12 cellular contexts compared by ENCODE assay signal in genomic region chr4:44583393-44583792, GRCh38.
DNase-seq lines count a peak whose midpoint lies in the region; ATAC-seq and TF ChIP-seq lines count a peak whose summit lies in the region.
"Had no signal": no experiment of that assay in that cellular context is flagged by ENCODE, and none has a peak within 500 bp of the region (broad histone marks: within the 10 kb centered on the region; RNA-seq: fewer than 3 reads in every experiment).

No MANE protein-coding gene starts in this region.

- POLR2A ChIA-PET in MCF 10A (lab: Yijun Ruan, JAX): no interaction called here

- no peak overlapping the region for H3K27ac Mint-ChIP-seq in MCF 10A (ENCODE audit: low read depth, unreplicated experiment)

- no peak for TF ChIP-seq POLR2A in breast epithelium (IDR thresholded peaks at IDR 0.05)

- H3K27ac ChIP-seq in breast epithelium (no peak overlapping the region), WERI-Rb-1 (no peak overlapping the region)
- H3K27ac ChIP-seq: BLaER1 had no signal

- TF ChIP-seq CTCF in MCF 10A (IDR thresholded peaks at IDR 0.05; ENCODE audit: unreplicated experiment): peak; percentile 21
- no peak for TF ChIP-seq CTCF in breast epithelium (IDR thresholded peaks at IDR 0.05)
- TF ChIP-seq CTCF in WERI-Rb-1 (IDR thresholded peaks at IDR 0.05; ENCODE audit: low read depth, low read length): peak; percentile 36

- H3K27me3 ChIP-seq in breast epithelium (no peaks in the 10 kb centered on the region), WERI-Rb-1 (ENCODE audit: insufficient read depth, low read depth, severe bottlenecking) (no peaks in the 10 kb centered on the region)
- H3K27me3 ChIP-seq: BLaER1 had no signal

- H3K9me3 ChIP-seq in breast epithelium (peaks cover 0 to 19% of the 10 kb centered on the region in 2 donors), WERI-Rb-1 (ENCODE audit: severe bottlenecking) (no peaks in the 10 kb centered on the region)
- H3K9me3 ChIP-seq: BLaER1 had no signal

- no peak overlapping the region for H3K4me3 Mint-ChIP-seq in MCF 10A (ENCODE audit: unreplicated experiment)

- no peak for ATAC-seq in GM18909 (IDR thresholded peaks at IDR 0.05; ENCODE audit: poor library complexity, unreplicated experiment)

- peak; percentile 24 for DNase-seq in MCF 10A (ENCODE audit: unreplicated experiment)
- DNase-seq in breast epithelium (ENCODE audit: low spot score in 2 of 2): no peak
- peak; percentile 17 for DNase-seq in Jurkat, Clone E6-1 (ENCODE audit: low read depth, low spot score)
- DNase-seq in WERI-Rb-1: no peak
- no peak for DNase-seq in NCI-H226
- no peak for DNase-seq in hypothalamus (lab: John Stamatoyannopoulos, UW)
- DNase-seq in activated effector memory CD4-positive, alpha-beta T cell treated with anti-CD3 and anti-CD28 coated beads, Interleukin-2, amount 50 U/mL, for 16 hours: no peak
- DNase-seq: activated CD4-positive, alpha-beta T cell treated with anti-CD3 and anti-CD28 coated beads for 48 hours; activated naive CD4-positive, alpha-beta T cell treated with anti-CD3 and anti-CD28 coated beads, Interleukin-2, amount 50 U/mL, for 16 hours; midbrain had no signal

- H3K36me3 ChIP-seq in breast epithelium: no peaks in the 10 kb centered on the region
- H3K36me3 ChIP-seq in WERI-Rb-1: no peaks in the 10 kb centered on the region
- H3K36me3 ChIP-seq: BLaER1 had no signal

- H3K4me1 Mint-ChIP-seq in MCF 10A (ENCODE audit: insufficient read depth, unreplicated experiment): no peaks in the 10 kb centered on the region

- CTCF ChIA-PET in MCF 10A (lab: Yijun Ruan, JAX): interaction anchor here (0.6 to 1.0 kb wide), 7 partner anchors 12 to 475 kb away, joined by 3 to 7 read pairs (median 3); no protein-coding TSS in a partner anchor

- H3K27me3 Mint-ChIP-seq in MCF 10A (ENCODE audit: insufficient read depth, unreplicated experiment): no peaks in the 10 kb centered on the region

- BruUV-seq in MCF 10A (replicated peaks; lab: Mats Ljungman, UMichigan): no TSS peak

- no peaks in the 10 kb centered on the region for H3K36me3 Mint-ChIP-seq in MCF 10A (ENCODE audit: insufficient read depth, unreplicated experiment)

- H3K4me3 ChIP-seq in breast epithelium (no peak overlapping the region), WERI-Rb-1 (ENCODE audit: low read depth, low read length) (no peak overlapping the region)
- H3K4me3 ChIP-seq in Jurkat, Clone E6-1 (ENCODE audit: low read length): no peak overlapping the region
- H3K4me3 ChIP-seq: BLaER1 had no signal

- intact Hi-C loops in MCF 10A (cut with micrococcal nuclease): no loop called here
- intact Hi-C loops in breast epithelium (cut with DNase I; ENCODE audit: low total_unique reads): no loop called here

- H3K9me3 Mint-ChIP-seq in MCF 10A (ENCODE audit: unreplicated experiment): no peaks in the 10 kb centered on the region

- H3K4me1 ChIP-seq in breast epithelium: no peaks in the 10 kb centered on the region
- H3K4me1 ChIP-seq: BLaER1 had no signal

Comparison
In these comparisons a context has a peak if more than half of its experiments do, and no peak if none do; other contexts are left out.
1. DNase-seq: peak in MCF 10A (single experiment) and Jurkat, Clone E6-1 (single experiment); none in breast epithelium (0 of 2), WERI-Rb-1 (single experiment), NCI-H226 (single experiment), hypothalamus (0 of 51) and activated effector memory CD4-positive, alpha-beta T cell treated with anti-CD3 and anti-CD28 coated beads, Interleukin-2, amount 50 U/mL, for 16 hours (single experiment).
2. CTCF ChIP-seq: peak in MCF 10A (single experiment) and WERI-Rb-1 (single experiment); none in breast epithelium (0 of 3).